8 cellular contexts compared by ENCODE assay signal in genomic region chr7:128791968-128792319, GRCh38. TPM values are rescaled to one million over a fixed set of nuclear protein-coding genes. Genes with fewer than 3 reads are reported as not detected.
DNase-seq lines count a peak whose midpoint lies in the region; ATAC-seq, FAIRE-seq and TF ChIP-seq lines count a peak whose summit lies in the region.

Gene CCDC136, plus strand, starts transcription at chr7:128791968. Its CDS starts 444 bp downstream, at chr7:128792412.

- H3K27me3 Mint-ChIP-seq in activated naive CD4-positive, alpha-beta T cell treated with anti-CD3 and anti-CD28 coated beads, Interleukin-2, amount 10 ng/mL, durations not matched to agents 7 days and 5 days: peaks cover 52% of the 10 kb centered on the region

- no peaks in the 10 kb centered on the region for H3K27me3 ChIP-seq in testis

- peaks cover 7% of the 10 kb centered on the region for H3K4me1 Mint-ChIP-seq in activated naive CD4-positive, alpha-beta T cell treated with anti-CD3 and anti-CD28 coated beads, Interleukin-2, amount 10 ng/mL, durations not matched to agents 7 days and 5 days

- intact Hi-C loops in kidney (cut with DNase I): no loop called here
- intact Hi-C loops in testis (cut with DNase I; ENCODE audit: low total_unique reads): no loop called here

- H3K27ac ChIP-seq in angular gyrus (ENCODE audit: low read depth, low read length) (peak within 1 kb of the TSS; percentile 66), kidney (ENCODE audit: low read depth in 2 of 2, low read length in 2 of 2) (no peak within 1 kb of the TSS), testis (no peak within 1 kb of the TSS)

- peak within 1 kb of the TSS; percentile 81 for H3K4me3 Mint-ChIP-seq in activated naive CD4-positive, alpha-beta T cell treated with anti-CD3 and anti-CD28 coated beads, Interleukin-2, amount 10 ng/mL, durations not matched to agents 7 days and 5 days

- TF ChIP-seq CTCF in kidney (IDR thresholded peaks at IDR 0.05; ENCODE audit: borderline replicate concordance, extremely low read depth, insufficient read depth): no peak
- no peak for TF ChIP-seq CTCF in testis (IDR thresholded peaks at IDR 0.05)

- no peaks in the 10 kb centered on the region for H3K9me3 Mint-ChIP-seq in activated naive CD4-positive, alpha-beta T cell treated with anti-CD3 and anti-CD28 coated beads, Interleukin-2, amount 10 ng/mL, durations not matched to agents 7 days and 5 days

- DNase-seq in activated naive CD4-positive, alpha-beta T cell treated with anti-CD3 and anti-CD28 coated beads, Interleukin-2, amount 10 ng/mL, durations not matched to agents 7 days and 5 days: no peak
- no peak for DNase-seq in activated naive CD4-positive, alpha-beta T cell treated with anti-CD3 and anti-CD28 coated beads, Interleukin-2, amount 50 U/mL, for 16 hours
- no peak for DNase-seq in kidney
- no peak for DNase-seq in testis
- no peak for DNase-seq in erythroblast (lab: John Stamatoyannopoulos, UW)
- no peak for DNase-seq in cortex of kidney (lab: John Stamatoyannopoulos, UW)

- TF ChIP-seq POLR2A in testis (IDR thresholded peaks at IDR 0.05) (no peak), erythroblast (IDR thresholded peaks at IDR 0.05; ENCODE audit: low read length) (no peak)

- H3K4me1 ChIP-seq in kidney (ENCODE audit: control insufficient read depth in 1 of 2, insufficient read depth in 1 of 2, low read depth in 1 of 2, low read length in 2 of 2) (peaks cover 0 to 8% of the 10 kb centered on the region in 2 donors), testis (peaks cover 7% of the 10 kb centered on the region)

- no peaks in the 10 kb centered on the region for H3K36me3 ChIP-seq in kidney (ENCODE audit: control insufficient read depth in 1 of 2, insufficient read depth in 2 of 2, low read length in 2 of 2)
- no peaks in the 10 kb centered on the region for H3K36me3 ChIP-seq in testis (ENCODE audit: low read depth, missing control alignments)

- WGBS in testis, 2 donors: 6 to 18% methylated on average over 9 of the region's 9 CpGs

- H3K36me3 Mint-ChIP-seq in activated naive CD4-positive, alpha-beta T cell treated with anti-CD3 and anti-CD28 coated beads, Interleukin-2, amount 10 ng/mL, durations not matched to agents 7 days and 5 days: no peaks in the 10 kb centered on the region

- peak within 1 kb of the TSS in 1 of 2 donors; percentile 7 for H3K9ac ChIP-seq in kidney (ENCODE audit: low read length in 2 of 2)

- FAIRE-seq in kidney (lab: Jason Lieb, UNC): no peak

- H3K4me3 ChIP-seq in kidney (ENCODE audit: low read length in 2 of 2) (peak within 1 kb of the TSS; percentile 60 to 63), testis (peak within 1 kb of the TSS; percentile 66 to 73)

- no peak within 1 kb of the TSS for H3K27ac Mint-ChIP-seq in activated naive CD4-positive, alpha-beta T cell treated with anti-CD3 and anti-CD28 coated beads, Interleukin-2, amount 10 ng/mL, durations not matched to agents 7 days and 5 days

- H3K9me3 ChIP-seq in kidney (ENCODE audit: control insufficient read depth in 1 of 2, low read length in 2 of 2) (no peaks in the 10 kb centered on the region), testis (no peaks in the 10 kb centered on the region)

- no peak for ATAC-seq in GM21737 (IDR thresholded peaks at IDR 0.05; ENCODE audit: unreplicated experiment)

- CTCF ChIA-PET in activated naive CD4-positive, alpha-beta T cell treated with anti-CD3 and anti-CD28 coated beads, Interleukin-2, amount 10 ng/mL, durations not matched to agents 7 days and 5 days (lab: Charles Lee): interaction anchor here (0.7 kb wide), 1 partner anchor 689 kb away, joined by 4 read pairs; no protein-coding TSS in a partner anchor

RNA-seq across cellular contexts. Expression of gene CCDC136, which starts in this region (rescaled TPM):
- total RNA-seq in kidney (4.2 TPM), testis (100 to 1,000 TPM; 265 to 553 TPM)
- polyA plus RNA-seq in kidney (ENCODE audit: insufficient read depth, low read depth, low replicate concordance) (1.4 TPM), testis (ENCODE audit: insufficient read depth, low read depth, low replicate concordance) (564 TPM)

Comparison
In these comparisons a context has a peak if more than half of its experiments do, and no peak if none do; other contexts are left out.
1. RNA of gene CCDC136 (total RNA-seq): 265 to 553 TPM in testis; 4.2 TPM in kidney (single experiment); every median in the first group is over 10 times any median in the second.
2. RNA of gene CCDC136 (polyA plus RNA-seq): 564 TPM in testis (single experiment); 1.4 TPM in kidney (single experiment); every median in the first group is over 100 times any median in the second.